ENCODE assay signal across 16 cellular contexts in genomic region chr17:80883831-80884735, GRCh38.
"Had no signal": no experiment of that assay in that cellular context is flagged by ENCODE, and none has a peak within 500 bp of the region (broad histone marks: within the 10 kb centered on the region; RNA-seq: fewer than 3 reads in every experiment).

No MANE protein-coding gene starts in this region.

- H3K27me3 ChIP-seq: colonic mucosa, esophagus squamous epithelium, thyroid gland, vagina had no signal

- H3K27ac ChIP-seq: colonic mucosa, esophagus squamous epithelium, thyroid gland, vagina had no signal

- H3K9me3 ChIP-seq: colonic mucosa, esophagus squamous epithelium, thyroid gland, vagina had no signal

- H3K9me3 Mint-ChIP-seq: activated naive CD4-positive, alpha-beta T cell treated with anti-CD3 and anti-CD28 coated beads, Interleukin-2, amount 50 U/mL, for 24 hours; activated T-helper 2 cell treated with anti-CD3 and anti-CD28 coated beads, Interferon-gamma antibody, Interleukin-2, Interleukin-4, amounts not matched to agents 10 μg/mL and 5 μg/mL and 100 μg/mL, durations not matched to agents 14 hours and 24 hours and 36 hours; nephron; stimulated activated effector memory CD8-positive, alpha-beta T cell treated with anti-CD3 and anti-CD28 coated beads, Interleukin-12 subunit alpha, Interleukin-12 subunit beta, amount 100 ng/mL, for 72 hours had no signal

- H3K4me3 Mint-ChIP-seq: activated naive CD4-positive, alpha-beta T cell treated with anti-CD3 and anti-CD28 coated beads, Interleukin-2, amount 50 U/mL, for 24 hours; nephron; stimulated activated effector memory CD8-positive, alpha-beta T cell treated with anti-CD3 and anti-CD28 coated beads, Interleukin-12 subunit alpha, Interleukin-12 subunit beta, amount 100 ng/mL, for 72 hours had no signal

- H3K4me3 ChIP-seq: colonic mucosa, esophagus squamous epithelium, thyroid gland, vagina had no signal

- H3K27me3 Mint-ChIP-seq: activated naive CD4-positive, alpha-beta T cell treated with anti-CD3 and anti-CD28 coated beads, Interleukin-2, amount 50 U/mL, for 24 hours had no signal

- ATAC-seq: SK-N-SH treated with all-trans-retinoic acid at 6 μM for 48 hours; stimulated activated effector memory CD8-positive, alpha-beta T cell treated with anti-CD3 and anti-CD28 coated beads, Interleukin-12 subunit alpha, Interleukin-12 subunit beta, amount 100 ng/mL, for 72 hours had no signal

- H3K4me1 ChIP-seq: colonic mucosa, esophagus squamous epithelium, thyroid gland, vagina had no signal

- H3K27ac Mint-ChIP-seq: activated naive CD4-positive, alpha-beta T cell treated with anti-CD3 and anti-CD28 coated beads, Interleukin-2, amount 50 U/mL, for 24 hours; activated T-helper 2 cell treated with anti-CD3 and anti-CD28 coated beads, Interferon-gamma antibody, Interleukin-2, Interleukin-4, amounts not matched to agents 10 μg/mL and 5 μg/mL and 100 μg/mL, durations not matched to agents 14 hours and 24 hours and 36 hours; nephron; stimulated activated effector memory CD8-positive, alpha-beta T cell treated with anti-CD3 and anti-CD28 coated beads, Interleukin-12 subunit alpha, Interleukin-12 subunit beta, amount 100 ng/mL, for 72 hours had no signal

- DNase-seq: activated CD4-positive, alpha-beta T cell treated with anti-CD3 and anti-CD28 coated beads, Interleukin-2, amount 50 U/mL, for 48 hours; activated CD4-positive, CD25-positive, alpha-beta regulatory T cell treated with anti-CD3 and anti-CD28 coated beads, Interleukin-2, amount 50 U/mL, for 72 hours; colonic mucosa; esophagus squamous epithelium; occipital lobe; stimulated activated CD4-positive, alpha-beta T cell treated with anti-CD3 and anti-CD28 coated beads, Interleukin-12 subunit alpha, Interleukin-12 subunit beta, amount 100 ng/mL, for 4 hours; stimulated activated CD4-positive, alpha-beta T cell treated with anti-CD3 and anti-CD28 coated beads, Interleukin-2, amount 100 ng/mL, for 24 hours; T-helper 1 cell; T1000; thyroid gland had no signal
